Comparison of ENCODE assay signal across 26 cellular contexts in genomic region chr1:115658646-115659045, GRCh38.
"Had no signal": no experiment of that assay in that cellular context is flagged by ENCODE, and none has a peak within 500 bp of the region (broad histone marks: within the 10 kb centered on the region; RNA-seq: fewer than 3 reads in every experiment).

No MANE protein-coding gene starts in this region.

- H3K9ac ChIP-seq: neural progenitor cell, parathyroid adenoma had no signal

- H3K4me3 ChIP-seq: neural progenitor cell, ovary, psoas muscle, right lobe of liver, sigmoid colon, stomach, thoracic aorta, thyroid gland, tibial nerve, upper lobe of left lung, vagina had no signal

- H3K4me1 ChIP-seq: psoas muscle had no signal

- H3K4me2 ChIP-seq: neural progenitor cell had no signal

- H2AFZ ChIP-seq: neural progenitor cell, parathyroid adenoma had no signal

- H3K4me3 Mint-ChIP-seq: nephron; neural progenitor cell; stimulated activated effector memory CD8-positive, alpha-beta T cell treated with anti-CD3 and anti-CD28 coated beads, Interleukin-12 subunit alpha, Interleukin-12 subunit beta, amount 100 ng/mL, for 72 hours; stimulated activated naive B cell treated with anti-CD40 and anti-IgM and Interleukin-4, amounts not matched to agents 10 μg/mL and 1 μg/mL and 100 μg/mL, for 72 hours; stimulated activated naive CD8-positive, alpha-beta T cell treated with anti-CD3 and anti-CD28 coated beads, Interleukin-15, Interleukin-2, amounts not matched to agents 100 ng/mL and 50 ng/mL, for 24 hours had no signal

- H3K9me3 Mint-ChIP-seq: nephron; neural progenitor cell; stimulated activated effector memory CD8-positive, alpha-beta T cell treated with anti-CD3 and anti-CD28 coated beads, Interleukin-12 subunit alpha, Interleukin-12 subunit beta, amount 100 ng/mL, for 72 hours; stimulated activated naive B cell treated with anti-CD40 and anti-IgM and Interleukin-4, amounts not matched to agents 10 μg/mL and 1 μg/mL and 100 μg/mL, for 72 hours; stimulated activated naive CD8-positive, alpha-beta T cell treated with anti-CD3 and anti-CD28 coated beads, Interleukin-15, Interleukin-2, amounts not matched to agents 100 ng/mL and 50 ng/mL, for 24 hours had no signal

- H3K36me3 Mint-ChIP-seq: stimulated activated naive B cell treated with anti-CD40 and anti-IgM and Interleukin-4, amounts not matched to agents 10 μg/mL and 1 μg/mL and 100 μg/mL, for 72 hours had no signal

- H3K27ac Mint-ChIP-seq: nephron; neural progenitor cell; progenitor cell of endocrine pancreas; stimulated activated effector memory CD8-positive, alpha-beta T cell treated with anti-CD3 and anti-CD28 coated beads, Interleukin-12 subunit alpha, Interleukin-12 subunit beta, amount 100 ng/mL, for 72 hours; stimulated activated naive B cell treated with anti-CD40 and anti-IgM and Interleukin-4, amounts not matched to agents 10 μg/mL and 1 μg/mL and 100 μg/mL, for 72 hours; stimulated activated naive CD8-positive, alpha-beta T cell treated with anti-CD3 and anti-CD28 coated beads, Interleukin-15, Interleukin-2, amounts not matched to agents 100 ng/mL and 50 ng/mL, for 24 hours had no signal

- H3K27me3 ChIP-seq: neural progenitor cell, ovary, right lobe of liver, sigmoid colon, stomach, thyroid gland, tibial nerve, upper lobe of left lung, vagina had no signal

- ATAC-seq: psoas muscle; right cardiac atrium; right lobe of liver; stimulated activated effector memory CD8-positive, alpha-beta T cell treated with anti-CD3 and anti-CD28 coated beads, Interleukin-12 subunit alpha, Interleukin-12 subunit beta, amount 100 ng/mL, for 72 hours; stimulated activated naive B cell treated with anti-CD40 and anti-IgM and Interleukin-4, amounts not matched to agents 10 μg/mL and 1 μg/mL and 100 μg/mL, for 72 hours had no signal

- H3K9me3 ChIP-seq: ovary, psoas muscle, right lobe of liver, sigmoid colon, stomach, thoracic aorta, thyroid gland, tibial nerve, upper lobe of left lung, vagina had no signal

- DNase-seq: occipital lobe; ovary; psoas muscle; right cardiac atrium; right lobe of liver; sigmoid colon; small intestine; stimulated activated CD4-positive, alpha-beta T cell treated with anti-CD3 and anti-CD28 coated beads, Interleukin-15, amount 100 ng/mL, for 24 hours; stimulated activated CD4-positive, alpha-beta T cell treated with anti-CD3 and anti-CD28 coated beads, Interleukin-2, amount 100 ng/mL, for 24 hours; stimulated activated CD4-positive, alpha-beta T cell treated with anti-CD3 and anti-CD28 coated beads, Interleukin-2, amount 100 ng/mL, for 48 hours; stimulated activated CD4-positive, alpha-beta T cell treated with anti-CD3 and anti-CD28 coated beads, Interleukin-4, amount 100 ng/mL, for 24 hours; stimulated activated naive B cell treated with anti-CD40 and anti-IgM and Interleukin-4, amounts not matched to agents 10 μg/mL and 1 μg/mL and 100 μg/mL, for 72 hours; stimulated activated naive CD4-positive, alpha-beta T cell treated with Interleukin-2 at 50 U/mL for 16 hours; stomach; thyroid gland; trophoblast cell; upper lobe of left lung had no signal

- H3K27ac ChIP-seq: neural progenitor cell, ovary, parathyroid adenoma, psoas muscle, right lobe of liver, sigmoid colon, stomach, thoracic aorta, thyroid gland, tibial nerve, upper lobe of left lung, vagina had no signal

- H3K27me3 Mint-ChIP-seq: progenitor cell of endocrine pancreas; stimulated activated naive CD8-positive, alpha-beta T cell treated with anti-CD3 and anti-CD28 coated beads, Interleukin-15, Interleukin-2, amounts not matched to agents 100 ng/mL and 50 ng/mL, for 24 hours had no signal

- H3K36me3 ChIP-seq: neural progenitor cell, ovary had no signal
